25 cellular contexts compared by ENCODE assay signal in genomic region chr3:32274306-32274705, GRCh38. TPM values are rescaled to one million over a fixed set of nuclear protein-coding genes. Genes with fewer than 3 reads are reported as not detected.
A peak's percentile ranks its signal among the peaks of the same experiment; 100 is the strongest.
DNase-seq lines count a peak whose midpoint lies in the region; ATAC-seq and TF ChIP-seq lines count a peak whose summit lies in the region.
"Had no signal": no experiment of that assay in that cellular context is flagged by ENCODE, and none has a peak within 500 bp of the region (broad histone marks: within the 10 kb centered on the region; RNA-seq: fewer than 3 reads in every experiment).

No MANE protein-coding gene starts in this region.

- H3K9me3 Mint-ChIP-seq in stimulated activated naive CD8-positive, alpha-beta T cell treated with anti-CD3 and anti-CD28 coated beads, Interleukin-15, amount 100 ng/mL, for 72 hours, result no peaks in the 10 kb centered on the region
- H3K9me3 Mint-ChIP-seq: CD8-positive, alpha-beta memory T cell had no signal

- peak overlapping the region in 9 of 11 experiments; percentile 42 to 93 (median 90); a peak in 13 of 22 replicates for H3K27ac ChIP-seq in BLaER1 treated with 17β-estradiol and CSF1 and Interleukin-3, amounts not matched to agents 10 nM and 100 nM
- H3K27ac ChIP-seq in thyroid gland (peak overlapping the region; percentile 5 to 72 (median 25)), esophagus muscularis mucosa (replicated peaks in 1 of 4) (no peak overlapping the region)

- H3K27me3 Mint-ChIP-seq in stimulated activated naive CD8-positive, alpha-beta T cell treated with anti-CD3 and anti-CD28 coated beads, Interleukin-15, amount 100 ng/mL, for 72 hours, result no peaks in the 10 kb centered on the region
- H3K27me3 Mint-ChIP-seq: CD4-positive, alpha-beta memory T cell had no signal

- intact Hi-C loops in left colon (cut with DNase I, micrococcal nuclease) (no loop called here), mucosa of descending colon (cut with DNase I, micrococcal nuclease) (no loop called here), thyroid gland (cut with DNase I) (no loop called here), esophagus muscularis mucosa (cut with DNase I) (no loop called here)

- H3K27me3 ChIP-seq in BLaER1 treated with 17β-estradiol and CSF1 and Interleukin-3, amounts not matched to agents 10 nM and 100 nM, result no peaks in the 10 kb centered on the region
- no peaks in the 10 kb centered on the region for H3K27me3 ChIP-seq in thyroid gland
- no peaks in the 10 kb centered on the region for H3K27me3 ChIP-seq in esophagus muscularis mucosa
- H3K27me3 ChIP-seq: BE2C had no signal

- no peak for TF ChIP-seq CTCF in mucosa of descending colon (IDR thresholded peaks at IDR 0.05)
- TF ChIP-seq CTCF in thyroid gland (IDR thresholded peaks at IDR 0.05), result no peak
- TF ChIP-seq CTCF in esophagus muscularis mucosa (IDR thresholded peaks at IDR 0.05), result no peak

- peaks cover 0 to 14% (median 6%) of the 10 kb centered on the region in 11 experiments; a peak in 8 of 22 replicates for H3K36me3 ChIP-seq in BLaER1 treated with 17β-estradiol and CSF1 and Interleukin-3, amounts not matched to agents 10 nM and 100 nM
- H3K36me3 ChIP-seq in mucosa of descending colon (ENCODE audit: low read depth) (no peaks in the 10 kb centered on the region), thyroid gland (no peaks in the 10 kb centered on the region), esophagus muscularis mucosa (no peaks in the 10 kb centered on the region)
- H3K36me3 ChIP-seq: BE2C had no signal

- TF ChIP-seq EP300 in esophagus muscularis mucosa (IDR thresholded peaks at IDR 0.05), result no peak

- DNase-seq in left colon (no peak), mucosa of descending colon (no peak), thyroid gland (no peak), middle frontal gyrus (ENCODE audit: extremely low spot score, low spot score) (no peak), esophagus muscularis mucosa (ENCODE audit: extremely low spot score) (no peak)
- no peak for DNase-seq in stimulated activated naive CD8-positive, alpha-beta T cell treated with anti-CD3 and anti-CD28 coated beads, Interleukin-15, amount 100 ng/mL, for 72 hours
- DNase-seq in stimulated activated naive CD4-positive, alpha-beta T cell (lab: John Stamatoyannopoulos, UW), result no peak
- DNase-seq: 8988T; ACHN; BE2C; C1 segment of cervical spinal cord; CD4-positive, alpha-beta memory T cell; CD4-positive, CD25-positive, alpha-beta regulatory T cell; CD8-positive, alpha-beta memory T cell; COR-L47; DMS 273 treated with DMSO at 0.1 percent for 48 hours; DMS153; DMS53; DMS79; DND-41; EL; GDM1 had no signal

- ATAC-seq in left colon (peak; percentile 87), mucosa of descending colon (peak; percentile 67)
- ATAC-seq in stimulated activated naive CD8-positive, alpha-beta T cell treated with anti-CD3 and anti-CD28 coated beads, Interleukin-15, amount 100 ng/mL, for 72 hours, result no peak
- ATAC-seq: GM12878 had no signal

- H3K4me3 Mint-ChIP-seq in stimulated activated naive CD8-positive, alpha-beta T cell treated with anti-CD3 and anti-CD28 coated beads, Interleukin-15, amount 100 ng/mL, for 72 hours, result no peak overlapping the region
- H3K4me3 Mint-ChIP-seq: CD14-positive monocyte; CD4-positive, alpha-beta memory T cell; CD4-positive, CD25-positive, alpha-beta regulatory T cell; CD8-positive, alpha-beta memory T cell had no signal

- H3K9me3 ChIP-seq in BLaER1 treated with 17β-estradiol and CSF1 and Interleukin-3, amounts not matched to agents 10 nM and 100 nM (replicated peaks in 1 of 11), result peaks cover 0 to 6% (median 0%) of the 10 kb centered on the region in 11 experiments; a peak in 2 of 22 replicates
- no peaks in the 10 kb centered on the region for H3K9me3 ChIP-seq in mucosa of descending colon
- H3K9me3 ChIP-seq in thyroid gland, result no peaks in the 10 kb centered on the region
- H3K9me3 ChIP-seq in esophagus muscularis mucosa, result no peaks in the 10 kb centered on the region
- H3K9me3 ChIP-seq: BE2C had no signal

- peak overlapping the region in 7 of 10 experiments; percentile 10 to 72 (median 65); a peak in 11 of 20 replicates for H3K4me3 ChIP-seq in BLaER1 treated with 17β-estradiol and CSF1 and Interleukin-3, amounts not matched to agents 10 nM and 100 nM
- no peak overlapping the region for H3K4me3 ChIP-seq in mucosa of descending colon
- no peak overlapping the region for H3K4me3 ChIP-seq in thyroid gland (replicated peaks in 1 of 3)
- H3K4me3 ChIP-seq in esophagus muscularis mucosa, result no peak overlapping the region
- H3K4me3 ChIP-seq: GM12878 had no signal

- H3K4me1 ChIP-seq in BLaER1 treated with 17β-estradiol and CSF1 and Interleukin-3, amounts not matched to agents 10 nM and 100 nM, result peaks cover 45 to 69% (median 57%) of the 10 kb centered on the region in 10 experiments
- H3K4me1 ChIP-seq in mucosa of descending colon (ENCODE audit: low read depth) (no peaks in the 10 kb centered on the region), thyroid gland (peaks cover 33 to 34% of the 10 kb centered on the region in 2 donors), esophagus muscularis mucosa (no peaks in the 10 kb centered on the region)
- H3K4me1 ChIP-seq: BE2C had no signal

- no peak for TF ChIP-seq POLR2A in thyroid gland (IDR thresholded peaks at IDR 0.05)
- no peak for TF ChIP-seq POLR2A in esophagus muscularis mucosa (IDR thresholded peaks at IDR 0.05; ENCODE audit: low read depth)

- peaks cover 0 to 7% (median 0%) of the 10 kb centered on the region in 11 experiments; a peak in 1 of 22 replicates for H4K20me1 ChIP-seq in BLaER1 treated with 17β-estradiol and CSF1 and Interleukin-3, amounts not matched to agents 10 nM and 100 nM

- H3K9ac ChIP-seq in BLaER1 treated with 17β-estradiol and CSF1 and Interleukin-3, amounts not matched to agents 10 nM and 100 nM, result peak overlapping the region in 5 of 11 experiments; percentile 4 to 85 (median 79); a peak in 5 of 22 replicates

- peaks cover 7% of the 10 kb centered on the region for H3K4me1 Mint-ChIP-seq in stimulated activated naive CD8-positive, alpha-beta T cell treated with anti-CD3 and anti-CD28 coated beads, Interleukin-15, amount 100 ng/mL, for 72 hours
- H3K4me1 Mint-ChIP-seq: CD8-positive, alpha-beta memory T cell had no signal

- H3K27ac Mint-ChIP-seq in stimulated activated naive CD8-positive, alpha-beta T cell treated with anti-CD3 and anti-CD28 coated beads, Interleukin-15, amount 100 ng/mL, for 72 hours, result no peak overlapping the region
- H3K27ac Mint-ChIP-seq: CD4-positive, CD25-positive, alpha-beta regulatory T cell; CD8-positive, alpha-beta memory T cell had no signal

- H3K4me2 ChIP-seq in BLaER1 treated with 17β-estradiol and CSF1 and Interleukin-3, amounts not matched to agents 10 nM and 100 nM, result peak overlapping the region; percentile 84 to 95 (median 91); a peak in 21 of 22 replicates

- WGBS in thyroid gland, 2 donors, result 91% methylated on average over 1 of the region's 1 CpG
- WGBS in esophagus muscularis mucosa, result 84% methylated on average over 1 of the region's 1 CpG

RNA-seq across cellular contexts. Expression of gene CMTM8, which starts 35.8 kb away (rescaled TPM):
- total RNA-seq in left colon (10 to 100 TPM in 1 of 2 donors, 1 to 10 TPM in 1; 8.4 to 11.4 TPM), mucosa of descending colon (10 to 100 TPM in 1 of 3 donors, 1 to 10 TPM in 2; 3.5 to 10.5 (median 8.4) TPM), thyroid gland (10 to 100 TPM in 2 of 4 donors, 1 to 10 TPM in 2; 6.6 to 17.3 (median 11.0) TPM), esophagus muscularis mucosa (1 to 10 TPM; 1.7 to 4.2 (median 3.8) TPM)

Comparison
In these comparisons a context has a peak if more than half of its experiments do, and no peak if none do; other contexts are left out.
1. H3K27ac ChIP-seq: peak in BLaER1 treated with 17β-estradiol and CSF1 and Interleukin-3, amounts not matched to agents 10 nM and 100 nM (9 of 11) and thyroid gland (3 of 3); none in esophagus muscularis mucosa (0 of 4).
2. H3K4me3 ChIP-seq: peak in BLaER1 treated with 17β-estradiol and CSF1 and Interleukin-3, amounts not matched to agents 10 nM and 100 nM (7 of 10); none in mucosa of descending colon (single experiment), thyroid gland (0 of 3) and esophagus muscularis mucosa (0 of 4).